ENCODE assay signal across 1 cellular context in the genomic region with DNA sequence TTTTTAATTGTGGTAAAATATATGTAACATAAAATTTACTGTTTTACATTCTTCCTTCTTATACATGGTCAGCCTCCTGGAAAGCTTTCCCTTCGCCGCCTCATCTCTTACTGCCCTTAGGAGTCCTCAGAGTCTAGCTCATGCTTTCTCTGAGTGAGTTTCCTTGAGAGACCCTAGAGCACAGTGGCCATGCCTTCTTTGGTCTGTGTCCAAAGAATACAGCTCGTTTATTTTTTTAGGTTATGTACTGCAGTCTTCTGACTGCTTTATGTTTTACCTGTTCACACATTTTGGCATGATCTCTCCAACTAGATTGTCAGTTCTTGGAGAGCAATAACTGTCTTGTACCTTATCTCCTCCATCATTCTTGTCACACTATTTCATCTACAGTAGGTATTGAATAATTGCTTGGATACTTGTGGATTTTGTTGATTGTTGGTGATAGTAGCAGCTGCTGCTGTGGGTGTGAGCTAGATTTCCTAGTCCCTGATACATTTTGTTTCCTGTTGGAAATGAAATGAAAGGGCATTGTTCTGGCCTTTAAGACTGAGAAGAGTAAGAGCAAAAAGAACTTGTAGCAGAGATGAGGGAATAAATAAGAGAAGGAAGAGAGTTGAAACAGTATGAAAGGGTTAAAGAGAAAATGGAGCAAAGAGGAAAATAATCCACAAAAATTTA.
TF ChIP-seq lines count a peak whose summit lies in the region.

No MANE protein-coding gene starts in this region.

TF ChIP-seq in GM23338, 12 proteins besides CTCF, POLR2A, EP300 and RAD21:
- TF ChIP-seq ZNF462 (CRISPR knock-in tag; IDR thresholded peaks at IDR 0.05) (no peak), EZH2phosphoT487 (IDR thresholded peaks at IDR 0.05; ENCODE audit: unreplicated experiment) (no peak), ZNF114 (CRISPR knock-in tag; IDR thresholded peaks at IDR 0.05) (no peak), EZH2 (IDR thresholded peaks at IDR 0.05; ENCODE audit: low read depth, unreplicated experiment) (no peak), STAT1 (IDR thresholded peaks at IDR 0.05; ENCODE audit: unreplicated experiment) (no peak), CREB1 (CRISPR knock-in tag; IDR thresholded peaks at IDR 0.05; ENCODE audit: low read depth) (no peak), ZNF331 (CRISPR knock-in tag; IDR thresholded peaks at IDR 0.05; ENCODE audit: low read depth) (no peak), POLR2AphosphoS5 (IDR thresholded peaks at IDR 0.05; ENCODE audit: low read depth) (no peak), NANOG (IDR thresholded peaks at IDR 0.05; ENCODE audit: borderline replicate concordance) (no peak), JUNB (IDR thresholded peaks at IDR 0.05; ENCODE audit: unreplicated experiment) (no peak)
- TF ChIP-seq, protein P1, sequence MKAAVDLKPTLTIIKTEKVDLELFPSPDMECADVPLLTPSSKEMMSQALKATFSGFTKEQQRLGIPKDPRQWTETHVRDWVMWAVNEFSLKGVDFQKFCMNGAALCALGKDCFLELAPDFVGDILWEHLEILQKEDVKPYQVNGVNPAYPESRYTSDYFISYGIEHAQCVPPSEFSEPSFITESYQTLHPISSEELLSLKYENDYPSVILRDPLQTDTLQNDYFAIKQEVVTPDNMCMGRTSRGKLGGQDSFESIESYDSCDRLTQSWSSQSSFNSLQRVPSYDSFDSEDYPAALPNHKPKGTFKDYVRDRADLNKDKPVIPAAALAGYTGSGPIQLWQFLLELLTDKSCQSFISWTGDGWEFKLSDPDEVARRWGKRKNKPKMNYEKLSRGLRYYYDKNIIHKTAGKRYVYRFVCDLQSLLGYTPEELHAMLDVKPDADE (IDR thresholded peaks at IDR 0.05) = no peak
- TF ChIP-seq, protein P2, sequence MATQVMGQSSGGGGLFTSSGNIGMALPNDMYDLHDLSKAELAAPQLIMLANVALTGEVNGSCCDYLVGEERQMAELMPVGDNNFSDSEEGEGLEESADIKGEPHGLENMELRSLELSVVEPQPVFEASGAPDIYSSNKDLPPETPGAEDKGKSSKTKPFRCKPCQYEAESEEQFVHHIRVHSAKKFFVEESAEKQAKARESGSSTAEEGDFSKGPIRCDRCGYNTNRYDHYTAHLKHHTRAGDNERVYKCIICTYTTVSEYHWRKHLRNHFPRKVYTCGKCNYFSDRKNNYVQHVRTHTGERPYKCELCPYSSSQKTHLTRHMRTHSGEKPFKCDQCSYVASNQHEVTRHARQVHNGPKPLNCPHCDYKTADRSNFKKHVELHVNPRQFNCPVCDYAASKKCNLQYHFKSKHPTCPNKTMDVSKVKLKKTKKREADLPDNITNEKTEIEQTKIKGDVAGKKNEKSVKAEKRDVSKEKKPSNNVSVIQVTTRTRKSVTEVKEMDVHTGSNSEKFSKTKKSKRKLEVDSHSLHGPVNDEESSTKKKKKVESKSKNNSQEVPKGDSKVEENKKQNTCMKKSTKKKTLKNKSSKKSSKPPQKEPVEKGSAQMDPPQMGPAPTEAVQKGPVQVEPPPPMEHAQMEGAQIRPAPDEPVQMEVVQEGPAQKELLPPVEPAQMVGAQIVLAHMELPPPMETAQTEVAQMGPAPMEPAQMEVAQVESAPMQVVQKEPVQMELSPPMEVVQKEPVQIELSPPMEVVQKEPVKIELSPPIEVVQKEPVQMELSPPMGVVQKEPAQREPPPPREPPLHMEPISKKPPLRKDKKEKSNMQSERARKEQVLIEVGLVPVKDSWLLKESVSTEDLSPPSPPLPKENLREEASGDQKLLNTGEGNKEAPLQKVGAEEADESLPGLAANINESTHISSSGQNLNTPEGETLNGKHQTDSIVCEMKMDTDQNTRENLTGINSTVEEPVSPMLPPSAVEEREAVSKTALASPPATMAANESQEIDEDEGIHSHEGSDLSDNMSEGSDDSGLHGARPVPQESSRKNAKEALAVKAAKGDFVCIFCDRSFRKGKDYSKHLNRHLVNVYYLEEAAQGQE (IDR thresholded peaks at IDR 0.05; ENCODE audit: unreplicated experiment) = no peak
